ENCODE assay signal across 21 cellular contexts in the genomic region with DNA sequence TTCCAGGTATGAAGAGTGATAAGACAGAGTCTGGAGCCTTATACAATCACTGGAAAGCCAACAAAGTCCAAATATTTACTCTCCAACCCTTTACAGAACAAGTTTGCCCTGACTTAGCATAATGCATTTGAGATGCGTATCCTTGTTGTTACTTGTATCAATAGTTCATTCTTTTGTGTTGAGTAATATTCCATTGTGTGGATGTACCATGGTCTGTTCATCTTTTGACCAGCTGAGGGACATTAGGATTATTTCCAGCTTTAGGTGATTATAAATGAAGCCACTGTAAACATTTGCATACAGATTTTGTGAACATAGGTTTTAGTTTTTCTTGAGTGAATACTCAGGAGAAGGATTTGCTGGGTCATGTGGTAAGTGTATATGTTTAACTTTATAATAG.
"Had no signal": no experiment of that assay in that cellular context is flagged by ENCODE, and none has a peak within 500 bp of the region (broad histone marks: within the 10 kb centered on the region; RNA-seq: fewer than 3 reads in every experiment).

No MANE protein-coding gene starts in this region.

- H3K36me3 ChIP-seq: ovary had no signal

- H3K4me3 ChIP-seq: dorsolateral prefrontal cortex, gastrocnemius medialis, lower lobe of right lung, ovary, psoas muscle, skin epidermis, spleen, thoracic aorta, tibial nerve, upper lobe of left lung had no signal

- ATAC-seq: gastrocnemius medialis; left ventricle myocardium superior; lower lobe of right lung; natural killer cell; psoas muscle; right cardiac atrium; stimulated activated memory B cell treated with anti-CD40 and anti-IgM and Interleukin-4, amounts not matched to agents 10 μg/mL and 1 μg/mL and 100 μg/mL, for 72 hours; stimulated activated naive CD8-positive, alpha-beta T cell treated with anti-CD3 and anti-CD28 coated beads, Interleukin-15, Interleukin-2, amounts not matched to agents 100 U/mL and 50 U/mL, for 24 hours had no signal

- H3K27me3 Mint-ChIP-seq: stimulated activated memory B cell treated with anti-CD40 and anti-IgM and Interleukin-4, amounts not matched to agents 10 μg/mL and 1 μg/mL and 100 μg/mL, for 72 hours had no signal

- DNase-seq: dorsolateral prefrontal cortex; effector CD4-positive, alpha-beta T cell; foreskin fibroblast; gastrocnemius medialis; head of caudate nucleus; left ventricle myocardium superior; lower lobe of right lung; natural killer cell; occipital lobe; ovary; posterior cingulate gyrus; psoas muscle; right cardiac atrium; spleen; stimulated activated CD4-positive, alpha-beta T cell treated with anti-CD3 and anti-CD28 coated beads, Interleukin-4, amount 100 ng/mL, for 4 hours; stimulated activated naive CD8-positive, alpha-beta T cell treated with anti-CD3 and anti-CD28 coated beads, Interleukin-15, Interleukin-2, amounts not matched to agents 100 U/mL and 50 U/mL, for 24 hours; upper lobe of left lung had no signal

- H3K4me3 Mint-ChIP-seq: natural killer cell; stimulated activated memory B cell treated with anti-CD40 and anti-IgM and Interleukin-4, amounts not matched to agents 10 μg/mL and 1 μg/mL and 100 μg/mL, for 72 hours had no signal

- H3K9me3 ChIP-seq: gastrocnemius medialis, lower lobe of right lung, ovary, psoas muscle, spleen, thoracic aorta, tibial nerve, upper lobe of left lung had no signal

- H3K27me3 ChIP-seq: dorsolateral prefrontal cortex, gastrocnemius medialis, ovary, spleen, tibial nerve, upper lobe of left lung had no signal

- H3K27ac Mint-ChIP-seq: natural killer cell; stimulated activated memory B cell treated with anti-CD40 and anti-IgM and Interleukin-4, amounts not matched to agents 10 μg/mL and 1 μg/mL and 100 μg/mL, for 72 hours had no signal

- H3K27ac ChIP-seq: dorsolateral prefrontal cortex, gastrocnemius medialis, lower lobe of right lung, ovary, psoas muscle, skin epidermis, spleen, thoracic aorta, tibial nerve, upper lobe of left lung had no signal

- H3K9me3 Mint-ChIP-seq: natural killer cell; stimulated activated memory B cell treated with anti-CD40 and anti-IgM and Interleukin-4, amounts not matched to agents 10 μg/mL and 1 μg/mL and 100 μg/mL, for 72 hours had no signal
